ENCODE assay signal across 24 cellular contexts in genomic region chr10:126857178-126857806, GRCh38. TPM values are rescaled to one million over a fixed set of nuclear protein-coding genes. Genes with fewer than 3 reads are reported as not detected.
"Had no signal": no experiment of that assay in that cellular context is flagged by ENCODE, and none has a peak within 500 bp of the region (broad histone marks: within the 10 kb centered on the region; RNA-seq: fewer than 3 reads in every experiment).

No MANE protein-coding gene starts in this region.

- H3K27me3 Mint-ChIP-seq: activated T-cell treated with anti-CD3 and anti-CD28 coated beads, Interleukin-2, amount 50 U/mL, for 24 hours; central memory CD8-positive, alpha-beta T cell had no signal

- H3K36me3 Mint-ChIP-seq: activated naive CD8-positive, alpha-beta T cell; memory B cell; stimulated activated effector memory CD8-positive, alpha-beta T cell treated with anti-CD3 and anti-CD28 coated beads, Interleukin-12 subunit alpha, Interleukin-12 subunit beta, amount 100 ng/mL, for 72 hours had no signal

- H3K27me3 ChIP-seq: adrenal gland, ascending aorta, colonic mucosa had no signal

- H3K4me1 ChIP-seq: adrenal gland, ascending aorta, colonic mucosa, gastroesophageal sphincter, tibial artery had no signal

- H3K27ac Mint-ChIP-seq: activated CD8-positive, alpha-beta T cell treated with anti-CD3 and anti-CD28 coated beads, Interleukin-2, amount 10 ng/mL, durations not matched to agents 7 days and 5 days; activated naive CD8-positive, alpha-beta T cell; activated T-cell treated with anti-CD3 and anti-CD28 coated beads, Interleukin-2, amount 50 U/mL, for 24 hours; activated T-helper 17 cell treated with anti-CD3 and anti-CD28 coated beads, Interleukin-2, amount 50 U/mL, for 72 hours; memory B cell; naive B cell; stimulated activated effector memory CD8-positive, alpha-beta T cell treated with anti-CD3 and anti-CD28 coated beads, Interleukin-12 subunit alpha, Interleukin-12 subunit beta, amount 100 ng/mL, for 72 hours; stimulated activated naive CD8-positive, alpha-beta T cell treated with anti-CD3 and anti-CD28 coated beads, Interleukin-15, amount 100 ng/mL, for 72 hours had no signal

- H3K4me1 Mint-ChIP-seq: activated T-helper 17 cell treated with anti-CD3 and anti-CD28 coated beads, Interleukin-2, amount 50 U/mL, for 72 hours; central memory CD8-positive, alpha-beta T cell; memory B cell; naive B cell; neural crest cell; stimulated activated effector memory CD8-positive, alpha-beta T cell treated with anti-CD3 and anti-CD28 coated beads, Interleukin-12 subunit alpha, Interleukin-12 subunit beta, amount 100 ng/mL, for 72 hours; stimulated activated naive CD8-positive, alpha-beta T cell treated with anti-CD3 and anti-CD28 coated beads, Interleukin-15, amount 100 ng/mL, for 72 hours had no signal

- H3K36me3 ChIP-seq: adrenal gland, ascending aorta, colonic mucosa, gastroesophageal sphincter, tibial artery had no signal

- ATAC-seq: activated CD8-positive, alpha-beta T cell treated with anti-CD3 and anti-CD28 coated beads, Interleukin-2, amount 10 ng/mL, durations not matched to agents 7 days and 5 days; activated T-helper 17 cell treated with anti-CD3 and anti-CD28 coated beads, Interleukin-2, amount 50 U/mL, for 72 hours; gastroesophageal sphincter; left cardiac atrium; mucosa of descending colon; sciatic nerve; stimulated activated effector memory CD8-positive, alpha-beta T cell treated with anti-CD3 and anti-CD28 coated beads, Interleukin-12 subunit alpha, Interleukin-12 subunit beta, amount 100 ng/mL, for 72 hours; stimulated activated naive CD8-positive, alpha-beta T cell treated with anti-CD3 and anti-CD28 coated beads, Interleukin-15, amount 100 ng/mL, for 72 hours had no signal

- DNase-seq: activated CD4-positive, alpha-beta T cell treated with anti-CD3 and anti-CD28 coated beads for 1 hour; activated CD4-positive, alpha-beta T cell treated with anti-CD3 and anti-CD28 coated beads, Interleukin-2, amount 50 U/mL, for 1 hour; activated CD8-positive, alpha-beta T cell treated with anti-CD3 and anti-CD28 coated beads, Interleukin-2, amount 10 ng/mL, durations not matched to agents 7 days and 5 days; activated T-cell treated with anti-CD3 and anti-CD28 coated beads, Interleukin-2, amount 50 U/mL, for 24 hours; adrenal gland; colonic mucosa; erythroblast; hypothalamus; left cardiac atrium; mucosa of descending colon; naive B cell; small intestine; stimulated activated CD4-positive, alpha-beta T cell treated with anti-CD3 and anti-CD28 coated beads, Interleukin-2, amount 100 ng/mL, for 24 hours; stimulated activated naive CD8-positive, alpha-beta T cell treated with anti-CD3 and anti-CD28 coated beads, Interleukin-15, amount 100 ng/mL, for 72 hours; tibial artery had no signal

- H3K27ac ChIP-seq: adrenal gland, ascending aorta, colonic mucosa, gastroesophageal sphincter, tibial artery had no signal

- H3K4me3 ChIP-seq: adrenal gland, ascending aorta, colonic mucosa, gastroesophageal sphincter, mucosa of descending colon, tibial artery had no signal

- H3K4me3 Mint-ChIP-seq: activated CD8-positive, alpha-beta T cell treated with anti-CD3 and anti-CD28 coated beads, Interleukin-2, amount 10 ng/mL, durations not matched to agents 7 days and 5 days; activated naive CD8-positive, alpha-beta T cell; activated T-cell treated with anti-CD3 and anti-CD28 coated beads, Interleukin-2, amount 50 U/mL, for 24 hours; activated T-helper 17 cell treated with anti-CD3 and anti-CD28 coated beads, Interleukin-2, amount 50 U/mL, for 72 hours; central memory CD8-positive, alpha-beta T cell; memory B cell; naive B cell; neural crest cell; stimulated activated effector memory CD8-positive, alpha-beta T cell treated with anti-CD3 and anti-CD28 coated beads, Interleukin-12 subunit alpha, Interleukin-12 subunit beta, amount 100 ng/mL, for 72 hours; stimulated activated naive CD8-positive, alpha-beta T cell treated with anti-CD3 and anti-CD28 coated beads, Interleukin-15, amount 100 ng/mL, for 72 hours had no signal

- H3K9me3 ChIP-seq: adrenal gland, ascending aorta, colonic mucosa, mucosa of descending colon had no signal

- H3K9me3 Mint-ChIP-seq: neural crest cell had no signal

RNA-seq across cellular contexts. Expression of gene DOCK1, which starts 47.9 kb away (rescaled TPM):
- total RNA-seq: activated CD8-positive, alpha-beta T cell treated with anti-CD3 and anti-CD28 coated beads, Interleukin-2, amount 10 ng/mL, durations not matched to agents 7 days and 5 days had no signal
